21 cellular contexts compared by ENCODE assay signal in the genomic region with DNA sequence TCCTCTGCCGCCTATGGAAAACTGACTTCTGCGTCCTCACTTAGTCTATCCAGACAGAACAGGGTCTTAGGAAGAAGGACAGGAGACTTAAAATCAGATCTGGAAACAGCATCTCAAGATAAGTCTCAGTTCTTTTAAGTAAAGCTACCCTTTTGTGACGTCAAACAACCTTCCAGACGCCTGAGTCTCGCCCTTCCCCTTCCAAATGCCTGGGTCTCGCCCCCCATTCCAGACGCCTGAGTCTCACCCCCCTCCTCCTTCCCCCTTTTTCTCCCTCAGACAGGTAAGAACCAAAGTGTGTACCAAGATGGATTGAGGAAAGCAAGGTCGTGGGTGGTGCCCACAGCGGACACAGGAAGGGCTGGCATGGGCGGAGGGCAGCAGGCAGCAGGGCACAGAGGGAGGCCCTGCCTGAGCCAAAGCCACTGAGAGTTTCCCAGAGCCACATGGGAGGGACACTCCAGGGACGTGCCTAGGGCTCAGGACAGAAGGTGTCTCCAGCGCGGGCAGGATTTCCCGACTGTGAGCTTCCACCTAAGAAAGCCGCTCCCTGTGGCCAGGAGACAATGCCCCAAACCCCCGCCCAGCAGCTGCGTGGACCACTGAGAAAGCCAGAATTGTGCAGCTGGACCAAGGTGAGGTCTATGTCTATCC. TPM values are rescaled to one million over a fixed set of nuclear protein-coding genes. Genes with fewer than 3 reads are reported as not detected.
A peak's percentile ranks its signal among the peaks of the same experiment; 100 is the strongest.
DNase-seq lines count a peak whose midpoint lies in the region; TF ChIP-seq lines count a peak whose summit lies in the region.
"Had no signal": no experiment of that assay in that cellular context is flagged by ENCODE, and none has a peak within 500 bp of the region (broad histone marks: within the 10 kb centered on the region; RNA-seq: fewer than 3 reads in every experiment).

No MANE protein-coding gene starts in this region.

- TF ChIP-seq CTCF in breast epithelium (IDR thresholded peaks at IDR 0.05) = no peak
- TF ChIP-seq CTCF in mammary epithelial cell (conservative IDR thresholded peaks at IDR 0.05 in 1 of 2, IDR thresholded peaks at IDR 0.05 in 1 of 2; ENCODE audit: extremely low read depth in 1 of 2, insufficient read depth in 1 of 2, low read depth in 1 of 2, low read length in 2 of 2) = no peak
- no peak for TF ChIP-seq CTCF in coronary artery (IDR thresholded peaks at IDR 0.05)
- TF ChIP-seq CTCF in lower leg skin (IDR thresholded peaks at IDR 0.05) = no peak
- no peak for TF ChIP-seq CTCF in BE2C (IDR thresholded peaks at IDR 0.05; ENCODE audit: low read depth, low read length)

- H2AFZ ChIP-seq in mammary epithelial cell (ENCODE audit: low read depth, low read length) = no peak overlapping the region
- H2AFZ ChIP-seq: GM23338, parathyroid adenoma had no signal

- H3K36me3 ChIP-seq in breast epithelium (no peaks in the 10 kb centered on the region), mammary epithelial cell (ENCODE audit: insufficient read depth, low read length) (no peaks in the 10 kb centered on the region), BE2C (no peaks in the 10 kb centered on the region)
- H3K36me3 ChIP-seq: right lobe of liver had no signal

- no TSS peak for BruUV-seq in mammary epithelial cell (replicated peaks; lab: Mats Ljungman, UMichigan)

- no peak overlapping the region for H3K9ac ChIP-seq in mammary epithelial cell (ENCODE audit: insufficient read depth, low read length)
- H3K9ac ChIP-seq: parathyroid adenoma had no signal

- H3K27ac ChIP-seq in breast epithelium = no peak overlapping the region
- H3K27ac ChIP-seq in mammary epithelial cell (ENCODE audit: insufficient read depth, low read depth, low read length) = no peak overlapping the region
- no peak overlapping the region for H3K27ac ChIP-seq in coronary artery
- H3K27ac ChIP-seq: ascending aorta, gastroesophageal sphincter, parathyroid adenoma, right lobe of liver, SK-N-MC had no signal

- intact Hi-C loops in breast epithelium (cut with DNase I; ENCODE audit: low total_unique reads) (no loop called here), mammary epithelial cell (cut with micrococcal nuclease) (no loop called here), lower leg skin (cut with DNase I; ENCODE audit: low total_unique reads) (no loop called here)

- TF ChIP-seq POLR2A in breast epithelium (IDR thresholded peaks at IDR 0.05) = no peak
- TF ChIP-seq POLR2A in lower leg skin (IDR thresholded peaks at IDR 0.05) = no peak

- H3K4me3 ChIP-seq in breast epithelium = no peak overlapping the region
- no peak overlapping the region for H3K4me3 ChIP-seq in mammary epithelial cell (replicated peaks in 1 of 3; ENCODE audit: insufficient read depth in 1 of 3, low read depth in 2 of 3, low read length in 3 of 3)
- H3K4me3 ChIP-seq in coronary artery = no peak overlapping the region
- H3K4me3 ChIP-seq in lower leg skin (ENCODE audit: low read depth, poor library complexity, severe bottlenecking) = no peak overlapping the region
- H3K4me3 ChIP-seq in BE2C (ENCODE audit: low read depth, low read length) = no peak overlapping the region
- H3K4me3 ChIP-seq: ascending aorta, gastroesophageal sphincter, GM23338, right lobe of liver, SK-N-MC had no signal

- in situ Hi-C loops in mammary epithelial cell (cut with MboI; ENCODE audit: low sequenced_read_pairs in 2 of 2) = loop anchor here (10.0 to 25.0 kb wide), 2 partner anchors 198 to 331 kb away; no protein-coding TSS in a partner anchor

- no peaks in the 10 kb centered on the region for H3K79me2 ChIP-seq in mammary epithelial cell (ENCODE audit: insufficient read depth, low read length)
- H3K79me2 ChIP-seq: parathyroid adenoma had no signal

- dilution Hi-C loops in mammary epithelial cell (cut with HindIII; ENCODE audit: low sequenced_read_pairs) = loop anchor here (5.0 kb wide), 2 partner anchors 34 to 89 kb away; no protein-coding TSS in a partner anchor

- H3K4me1 ChIP-seq in breast epithelium = no peaks in the 10 kb centered on the region
- H3K4me1 ChIP-seq in mammary epithelial cell (ENCODE audit: insufficient read depth, low read length) = no peaks in the 10 kb centered on the region
- no peaks in the 10 kb centered on the region for H3K4me1 ChIP-seq in BE2C
- H3K4me1 ChIP-seq: ascending aorta, gastroesophageal sphincter, parathyroid adenoma, right lobe of liver had no signal

- 78% methylated on average over 15 of the region's 17 CpGs for WGBS in mammary epithelial cell (ENCODE audit: low coverage, missing lambda C conversion rate)
- WGBS in lower leg skin, 2 donors = 85 to 86% methylated on average over 17 of the region's 17 CpGs

- H4K20me1 ChIP-seq in mammary epithelial cell (ENCODE audit: insufficient read depth, low read length) = no peaks in the 10 kb centered on the region

- H3K27me3 ChIP-seq in breast epithelium (no peaks in the 10 kb centered on the region), mammary epithelial cell (ENCODE audit: insufficient read depth, low read length) (no peaks in the 10 kb centered on the region), BE2C (no peaks in the 10 kb centered on the region)
- H3K27me3 ChIP-seq: ascending aorta, gastroesophageal sphincter, right lobe of liver had no signal

- DNase-seq in breast epithelium (ENCODE audit: low spot score in 2 of 2) (peak; percentile 4 to 20), mammary epithelial cell (no peak), coronary artery (ENCODE audit: low spot score) (peak; percentile 49), lower leg skin (ENCODE audit: low spot score in 2 of 2) (peak; percentile 4 to 77), NCI-H446 treated with DMSO at 0.1 percent for 48 hours (lab: John Stamatoyannopoulos, UW) (no peak), BE2C (no peak)
- peak; percentile 7 for DNase-seq in stimulated activated CD8-positive, alpha-beta memory T cell treated with anti-CD3 and anti-CD28 coated beads, Interleukin-4, amount 100 ng/mL, for 48 hours
- DNase-seq: activated naive CD8-positive, alpha-beta T cell treated with anti-CD3 and anti-CD28 coated beads, Interleukin-2, amount 10 ng/mL, durations not matched to agents 7 days and 5 days; central memory CD4-positive, alpha-beta T cell; Karpas-422; NCI-H1436; NCI-H82; stimulated activated CD4-positive, alpha-beta T cell treated with anti-CD3 and anti-CD28 coated beads, Interleukin-4, amount 100 ng/mL, for 4 hours; stimulated activated naive B cell treated with anti-CD40 and anti-IgM and Interleukin-4, amounts not matched to agents 10 μg/mL and 1 μg/mL and 100 μg/mL, for 72 hours; T-helper 17 cell had no signal

- H3K9me3 ChIP-seq in breast epithelium (no peaks in the 10 kb centered on the region), mammary epithelial cell (replicated peaks; ENCODE audit: insufficient read depth, low read length) (no peaks in the 10 kb centered on the region), BE2C (no peaks in the 10 kb centered on the region)
- H3K9me3 ChIP-seq: ascending aorta, gastroesophageal sphincter, right lobe of liver had no signal

- CTCF ChIA-PET in mammary epithelial cell (lab: Charles Lee; ENCODE audit: low non-redundant PET) = no interaction called here

- no peak overlapping the region for H3K4me2 ChIP-seq in mammary epithelial cell (ENCODE audit: insufficient read depth, low read depth, low read length)
- H3K4me2 ChIP-seq: GM23338 had no signal

RNA-seq across cellular contexts. Expression of a gene that starts 51.3 kb away (rescaled TPM):
- total RNA-seq in breast epithelium (10 to 100 TPM; 13.0 to 32.8 (median 19.0) TPM), mammary epithelial cell (10 to 100 TPM in 1 of 2 donors, 1 to 10 TPM in 1; 7.7 to 11.7 TPM), lower leg skin (10 to 100 TPM; 18.0 to 22.7 (median 21.1) TPM)
- polyA plus RNA-seq in mammary epithelial cell = 4.1 TPM
- polyA minus RNA-seq in mammary epithelial cell = 5.7 TPM
- 4.5 TPM for polyA plus RNA-seq in BE2C (2012; ENCODE audit: insufficient read depth, insufficient read length, low read depth)

RNA-seq across cellular contexts. Expression of a gene that starts 53.6 kb away (rescaled TPM):
- 1 to 10 TPM; 5.9 to 8.8 (median 6.9) TPM for total RNA-seq in breast epithelium
- total RNA-seq in mammary epithelial cell = 1 to 10 TPM; 2.8 to 3.2 TPM
- polyA plus RNA-seq in mammary epithelial cell = 2.6 TPM
- 0.62 TPM for polyA minus RNA-seq in mammary epithelial cell
- total RNA-seq in lower leg skin = 1 to 10 TPM; 5.5 to 8.1 (median 7.4) TPM
- 14.7 TPM for polyA plus RNA-seq in BE2C (2012; ENCODE audit: insufficient read depth, insufficient read length, low read depth)

Comparison
In these comparisons a context has a peak if more than half of its experiments do, and no peak if none do; other contexts are left out.
1. DNase-seq: peak in breast epithelium (2 of 2), coronary artery (single experiment), lower leg skin (2 of 2) and stimulated activated CD8-positive, alpha-beta memory T cell treated with anti-CD3 and anti-CD28 coated beads, Interleukin-4, amount 100 ng/mL, for 48 hours (single experiment); none in mammary epithelial cell (single experiment), NCI-H446 treated with DMSO at 0.1 percent for 48 hours (single experiment) and BE2C (single experiment).